1 cellular context compared by ENCODE assay signal in the genomic region with DNA sequence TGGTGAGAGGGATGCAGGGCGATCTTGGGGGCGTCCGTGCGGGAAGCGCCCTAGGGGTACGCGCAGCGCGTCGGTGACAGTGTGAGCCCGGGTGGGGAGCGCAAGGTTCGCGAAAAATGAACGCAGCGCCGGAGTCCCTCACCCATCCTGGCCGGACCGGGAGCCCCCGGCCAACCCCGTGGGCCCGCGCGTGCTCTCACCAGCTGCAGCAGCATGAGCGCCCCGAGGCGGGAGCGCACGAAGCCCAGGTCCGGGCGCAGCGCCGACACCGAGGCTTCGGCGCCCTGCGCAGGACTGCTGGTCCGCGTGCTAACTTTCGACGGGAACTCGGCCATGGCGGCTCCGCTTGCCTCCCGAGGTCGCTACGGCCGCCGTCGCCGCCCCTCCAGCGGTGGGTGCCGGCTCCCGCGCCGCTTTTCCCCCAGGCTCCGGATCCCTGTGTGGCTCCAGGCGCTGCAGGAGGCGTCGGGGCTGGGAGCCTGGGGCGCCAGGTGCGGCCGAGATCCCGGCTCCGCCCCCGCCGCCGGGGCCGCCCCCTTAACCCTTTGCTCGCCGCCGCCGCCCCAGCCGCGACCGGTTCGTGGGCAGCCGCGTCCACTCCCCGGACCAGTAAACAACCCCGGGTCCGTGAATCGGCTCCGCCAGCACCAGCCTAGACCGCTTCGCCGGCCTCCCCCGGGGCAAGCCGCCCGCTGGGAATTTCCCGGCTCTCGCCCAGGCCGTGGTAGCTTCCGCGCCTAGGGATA.
TF ChIP-seq lines count a peak whose summit lies in the region.

Gene PLLP (minus strand): TSS at position 467 of the 746 bp plus-strand sequence. CDS start 132 bp downstream, at position 335.

TF ChIP-seq in GM12878, 131 proteins besides CTCF, POLR2A, EP300 and RAD21 (continued from another document and continues in another):
- TF ChIP-seq, protein P1, sequence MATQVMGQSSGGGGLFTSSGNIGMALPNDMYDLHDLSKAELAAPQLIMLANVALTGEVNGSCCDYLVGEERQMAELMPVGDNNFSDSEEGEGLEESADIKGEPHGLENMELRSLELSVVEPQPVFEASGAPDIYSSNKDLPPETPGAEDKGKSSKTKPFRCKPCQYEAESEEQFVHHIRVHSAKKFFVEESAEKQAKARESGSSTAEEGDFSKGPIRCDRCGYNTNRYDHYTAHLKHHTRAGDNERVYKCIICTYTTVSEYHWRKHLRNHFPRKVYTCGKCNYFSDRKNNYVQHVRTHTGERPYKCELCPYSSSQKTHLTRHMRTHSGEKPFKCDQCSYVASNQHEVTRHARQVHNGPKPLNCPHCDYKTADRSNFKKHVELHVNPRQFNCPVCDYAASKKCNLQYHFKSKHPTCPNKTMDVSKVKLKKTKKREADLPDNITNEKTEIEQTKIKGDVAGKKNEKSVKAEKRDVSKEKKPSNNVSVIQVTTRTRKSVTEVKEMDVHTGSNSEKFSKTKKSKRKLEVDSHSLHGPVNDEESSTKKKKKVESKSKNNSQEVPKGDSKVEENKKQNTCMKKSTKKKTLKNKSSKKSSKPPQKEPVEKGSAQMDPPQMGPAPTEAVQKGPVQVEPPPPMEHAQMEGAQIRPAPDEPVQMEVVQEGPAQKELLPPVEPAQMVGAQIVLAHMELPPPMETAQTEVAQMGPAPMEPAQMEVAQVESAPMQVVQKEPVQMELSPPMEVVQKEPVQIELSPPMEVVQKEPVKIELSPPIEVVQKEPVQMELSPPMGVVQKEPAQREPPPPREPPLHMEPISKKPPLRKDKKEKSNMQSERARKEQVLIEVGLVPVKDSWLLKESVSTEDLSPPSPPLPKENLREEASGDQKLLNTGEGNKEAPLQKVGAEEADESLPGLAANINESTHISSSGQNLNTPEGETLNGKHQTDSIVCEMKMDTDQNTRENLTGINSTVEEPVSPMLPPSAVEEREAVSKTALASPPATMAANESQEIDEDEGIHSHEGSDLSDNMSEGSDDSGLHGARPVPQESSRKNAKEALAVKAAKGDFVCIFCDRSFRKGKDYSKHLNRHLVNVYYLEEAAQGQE (IDR thresholded peaks at IDR 0.05; ENCODE audit: low read depth, low read length): no peak
- TF ChIP-seq MXI1 (IDR thresholded peaks at IDR 0.05; ENCODE audit: low read depth, low read length) (no peak), SUZ12 (IDR thresholded peaks at IDR 0.05; ENCODE audit: unreplicated experiment) (no peak), RELA (IDR thresholded peaks at IDR 0.05; ENCODE audit: borderline replicate concordance, partially characterized antibody) (no peak), TARDBP (IDR thresholded peaks at IDR 0.05; ENCODE audit: borderline replicate concordance) (no peak), IKZF2 (IDR thresholded peaks at IDR 0.05) (peak in 1 of 2 experiments; percentile 46; a peak in 2 of 4 replicates), FOXM1 (IDR thresholded peaks at IDR 0.05; ENCODE audit: low read depth, low read length) (no peak), SP1 (IDR thresholded peaks at IDR 0.05; ENCODE audit: low read depth, low read length) (peak; percentile 29), EED (IDR thresholded peaks at IDR 0.05; ENCODE audit: low read depth) (no peak), NFIC (IDR thresholded peaks at IDR 0.05; ENCODE audit: low read depth, low read length) (no peak), SMAD1 (IDR thresholded peaks at IDR 0.05; ENCODE audit: low read depth, partially characterized antibody) (no peak), HDAC6 (IDR thresholded peaks at IDR 0.05; ENCODE audit: unreplicated experiment) (peak; percentile 34), SMAD5 (IDR thresholded peaks at IDR 0.05; ENCODE audit: low read depth) (no peak), BRCA1 (IDR thresholded peaks at IDR 0.05; ENCODE audit: low read depth, low read length) (no peak), CEBPZ (IDR thresholded peaks at IDR 0.05; ENCODE audit: low read depth, low read length) (no peak), TCF3 (IDR thresholded peaks at IDR 0.05; ENCODE audit: borderline replicate concordance, insufficient read depth, low read depth, low read length) (0 out of 2 replicates have a peak, but pooled peaks have one; percentile 43), MEF2B (IDR thresholded peaks at IDR 0.05; ENCODE audit: partially characterized antibody, poor library complexity, severe bottlenecking) (peak; percentile 69), NKRF (conservative IDR thresholded peaks at IDR 0.05) (peak; percentile 56; the same call in 1 of the 2 replicates), SREBF2 (IDR thresholded peaks at IDR 0.05; ENCODE audit: low read length) (no peak), ZBTB40 (IDR thresholded peaks at IDR 0.05; ENCODE audit: borderline replicate concordance) (no peak), ZNF217 (IDR thresholded peaks at IDR 0.05) (0 out of 2 replicates have a peak, but pooled peaks have one; percentile 68), ZNF274 (IDR thresholded peaks at IDR 0.05; ENCODE audit: insufficient read depth, insufficient read length) (no peak), RUNX3 (IDR thresholded peaks at IDR 0.05; ENCODE audit: low read length) (no peak; the same call in 1 of the 2 replicates), RCOR1 (conservative IDR thresholded peaks at IDR 0.05; ENCODE audit: low read depth, low read length) (no peak), DPF2 (IDR thresholded peaks at IDR 0.05) (peak; percentile 82), ATF7 (IDR thresholded peaks at IDR 0.05; ENCODE audit: low read depth) (no peak), EGR1 (IDR thresholded peaks at IDR 0.05; ENCODE audit: borderline replicate concordance in 1 of 2, low read depth in 2 of 2, low read length in 2 of 2) (peak in 1 of 2 experiments; percentile 75; a peak in 1 of 3 replicates), BMI1 (IDR thresholded peaks at IDR 0.05; ENCODE audit: borderline replicate concordance) (no peak), ZSCAN29 (IDR thresholded peaks at IDR 0.05) (no peak), IRF3 (IDR thresholded peaks at IDR 0.05) (no peak), HCFC1 (IDR thresholded peaks at IDR 0.05; ENCODE audit: low read length) (no peak), ZNF24 (IDR thresholded peaks at IDR 0.05) (0 out of 2 replicates have a peak, but pooled peaks have one; percentile 35), RB1 (IDR thresholded peaks at IDR 0.05; ENCODE audit: borderline replicate concordance) (peak; percentile 55; the same call in 1 of the 2 replicates), YBX1 (IDR thresholded peaks at IDR 0.05) (no peak), GATAD2B (conservative IDR thresholded peaks at IDR 0.05; ENCODE audit: low read depth) (peak; percentile 76; the same call in 1 of the 2 replicates), RELB (IDR thresholded peaks at IDR 0.05; ENCODE audit: low read depth) (0 out of 2 replicates have a peak, but pooled peaks have one; percentile 19)
- TF ChIP-seq, protein P2, sequence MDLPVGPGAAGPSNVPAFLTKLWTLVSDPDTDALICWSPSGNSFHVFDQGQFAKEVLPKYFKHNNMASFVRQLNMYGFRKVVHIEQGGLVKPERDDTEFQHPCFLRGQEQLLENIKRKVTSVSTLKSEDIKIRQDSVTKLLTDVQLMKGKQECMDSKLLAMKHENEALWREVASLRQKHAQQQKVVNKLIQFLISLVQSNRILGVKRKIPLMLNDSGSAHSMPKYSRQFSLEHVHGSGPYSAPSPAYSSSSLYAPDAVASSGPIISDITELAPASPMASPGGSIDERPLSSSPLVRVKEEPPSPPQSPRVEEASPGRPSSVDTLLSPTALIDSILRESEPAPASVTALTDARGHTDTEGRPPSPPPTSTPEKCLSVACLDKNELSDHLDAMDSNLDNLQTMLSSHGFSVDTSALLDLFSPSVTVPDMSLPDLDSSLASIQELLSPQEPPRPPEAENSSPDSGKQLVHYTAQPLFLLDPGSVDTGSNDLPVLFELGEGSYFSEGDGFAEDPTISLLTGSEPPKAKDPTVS (IDR thresholded peaks at IDR 0.05; ENCODE audit: low read depth, low read length): no peak
- TF ChIP-seq, protein P3, sequence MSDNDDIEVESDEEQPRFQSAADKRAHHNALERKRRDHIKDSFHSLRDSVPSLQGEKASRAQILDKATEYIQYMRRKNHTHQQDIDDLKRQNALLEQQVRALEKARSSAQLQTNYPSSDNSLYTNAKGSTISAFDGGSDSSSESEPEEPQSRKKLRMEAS (IDR thresholded peaks at IDR 0.05; ENCODE audit: low read depth, low read length): no peak
- TF ChIP-seq, protein P4, sequence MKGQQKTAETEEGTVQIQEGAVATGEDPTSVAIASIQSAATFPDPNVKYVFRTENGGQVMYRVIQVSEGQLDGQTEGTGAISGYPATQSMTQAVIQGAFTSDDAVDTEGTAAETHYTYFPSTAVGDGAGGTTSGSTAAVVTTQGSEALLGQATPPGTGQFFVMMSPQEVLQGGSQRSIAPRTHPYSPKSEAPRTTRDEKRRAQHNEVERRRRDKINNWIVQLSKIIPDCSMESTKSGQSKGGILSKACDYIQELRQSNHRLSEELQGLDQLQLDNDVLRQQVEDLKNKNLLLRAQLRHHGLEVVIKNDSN (IDR thresholded peaks at IDR 0.05; ENCODE audit: borderline replicate concordance, extremely low read length, insufficient read depth, low read depth, low read length): no peak
